16 cellular contexts compared by ENCODE assay signal in the genomic region with DNA sequence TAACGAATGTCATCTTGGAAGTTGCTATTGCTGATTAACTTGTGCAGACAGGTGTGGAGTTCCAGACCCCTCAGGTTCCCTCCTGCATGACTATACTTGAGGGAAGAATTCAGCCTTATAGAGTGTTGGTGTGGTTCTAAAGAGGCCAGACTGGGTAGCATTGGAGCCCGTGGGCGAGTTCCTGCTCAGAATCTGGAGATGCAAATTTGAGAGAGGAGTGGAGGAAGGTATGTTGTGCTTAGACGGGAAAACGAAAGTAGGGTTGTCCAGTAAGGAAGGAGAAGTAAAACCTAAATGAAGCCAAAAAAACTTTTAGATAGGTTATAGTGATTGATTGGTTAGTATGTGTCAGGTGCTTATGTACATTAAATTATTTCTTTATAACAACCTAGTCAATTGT.
DNase-seq lines count a peak whose midpoint lies in the region; ATAC-seq, FAIRE-seq and TF ChIP-seq lines count a peak whose summit lies in the region.
"Had no signal": no experiment of that assay in that cellular context is flagged by ENCODE, and none has a peak within 500 bp of the region (broad histone marks: within the 10 kb centered on the region; RNA-seq: fewer than 3 reads in every experiment).

No MANE protein-coding gene starts in this region.

- no peaks in the 10 kb centered on the region for H3F3A ChIP-seq in smooth muscle cell (ENCODE audit: low read depth)

- H3K79me2 ChIP-seq in smooth muscle cell (ENCODE audit: low read depth), result no peaks in the 10 kb centered on the region

- intact Hi-C loops in upper lobe of right lung (cut with DNase I) (no loop called here), kidney (cut with DNase I) (no loop called here)

- 68% methylated on average over 5 of the region's 5 CpGs for WGBS in smooth muscle cell (ENCODE audit: low lambda C conversion rate)

- FAIRE-seq in kidney (lab: Jason Lieb, UNC), result no peak

- ATAC-seq in HG02870 (IDR thresholded peaks at IDR 0.05; ENCODE audit: unreplicated experiment) (peak; percentile 76), upper lobe of right lung (peak; percentile 30)
- ATAC-seq: activated naive CD8-positive, alpha-beta T cell treated with anti-CD3 and anti-CD28 coated beads, Interleukin-2, amount 50 U/mL, for 24 hours had no signal

- H3K9me3 ChIP-seq in upper lobe of right lung (no peaks in the 10 kb centered on the region), smooth muscle cell (replicated peaks; ENCODE audit: low read depth) (no peaks in the 10 kb centered on the region), kidney (ENCODE audit: control insufficient read depth in 1 of 2, low read length in 2 of 2) (no peaks in the 10 kb centered on the region)
- H3K9me3 ChIP-seq: Peyer's patch, right atrium auricular region, upper lobe of left lung had no signal

- H2AFZ ChIP-seq in smooth muscle cell (ENCODE audit: low read depth), result no peak overlapping the region

- H3K4me3 ChIP-seq in upper lobe of right lung, result no peak overlapping the region
- H3K4me3 ChIP-seq in smooth muscle cell, result no peak overlapping the region
- H3K4me3 ChIP-seq in kidney (ENCODE audit: low read length in 2 of 2), result no peak overlapping the region
- H3K4me3 ChIP-seq: Peyer's patch, right atrium auricular region, upper lobe of left lung had no signal

- H3K27ac ChIP-seq in upper lobe of right lung (no peak overlapping the region), smooth muscle cell (ENCODE audit: low read depth) (no peak overlapping the region), kidney (ENCODE audit: low read depth in 2 of 2, low read length in 2 of 2) (no peak overlapping the region)
- H3K27ac ChIP-seq: 22Rv1, Peyer's patch, right atrium auricular region, upper lobe of left lung had no signal

- TF ChIP-seq CTCF in upper lobe of right lung (IDR thresholded peaks at IDR 0.05), result no peak
- TF ChIP-seq CTCF in smooth muscle cell (IDR thresholded peaks at IDR 0.05; ENCODE audit: borderline replicate concordance, insufficient read depth, poor library complexity, severe bottlenecking), result no peak
- TF ChIP-seq CTCF in kidney (IDR thresholded peaks at IDR 0.05; ENCODE audit: borderline replicate concordance, extremely low read depth, insufficient read depth), result no peak

- H3K4me1 ChIP-seq in upper lobe of right lung, result no peaks in the 10 kb centered on the region
- H3K4me1 ChIP-seq in smooth muscle cell (ENCODE audit: low read depth), result no peaks in the 10 kb centered on the region
- H3K4me1 ChIP-seq in kidney (ENCODE audit: control insufficient read depth in 1 of 2, insufficient read depth in 1 of 2, low read depth in 1 of 2, low read length in 2 of 2), result no peaks in the 10 kb centered on the region
- H3K4me1 ChIP-seq: Peyer's patch, right atrium auricular region, upper lobe of left lung had no signal

- H3K36me3 ChIP-seq in upper lobe of right lung (no peaks in the 10 kb centered on the region), smooth muscle cell (ENCODE audit: low read depth) (no peaks in the 10 kb centered on the region), kidney (ENCODE audit: control insufficient read depth in 1 of 2, insufficient read depth in 2 of 2, low read length in 2 of 2) (no peaks in the 10 kb centered on the region)
- H3K36me3 ChIP-seq: Peyer's patch, right atrium auricular region, upper lobe of left lung had no signal

- peak; percentile 5 for DNase-seq in SIG-M5 treated with dmso at 0.1 percent for 504 hours (lab: John Stamatoyannopoulos, UW; ENCODE audit: unreplicated experiment)
- DNase-seq in SIG-M5 (lab: John Stamatoyannopoulos, UW), result no peak
- DNase-seq in NAMALWA (ENCODE audit: low spot score), result peak; percentile 6
- DNase-seq in upper lobe of right lung, result no peak
- DNase-seq in smooth muscle cell (lab: John Stamatoyannopoulos, UW; ENCODE audit: unreplicated experiment), result no peak
- DNase-seq in DMS53 treated with DMSO at 0.1 percent for 48 hours (lab: John Stamatoyannopoulos, UW; ENCODE audit: unreplicated experiment), result no peak
- no peak for DNase-seq in kidney
- DNase-seq: activated naive CD8-positive, alpha-beta T cell treated with anti-CD3 and anti-CD28 coated beads, Interleukin-2, amount 50 U/mL, for 24 hours; Karpas-422; NCI-H524; Peyer's patch; stimulated activated CD4-positive, alpha-beta T cell treated with anti-CD3 and anti-CD28 coated beads, Interleukin-4, amount 100 ng/mL, for 1 hour; upper lobe of left lung had no signal

- H3K4me2 ChIP-seq in smooth muscle cell, result no peak overlapping the region

- no peaks in the 10 kb centered on the region for H4K20me1 ChIP-seq in smooth muscle cell (ENCODE audit: low read depth)

- H3K27me3 ChIP-seq in upper lobe of right lung (no peaks in the 10 kb centered on the region), smooth muscle cell (ENCODE audit: low read depth) (no peaks in the 10 kb centered on the region)
- H3K27me3 ChIP-seq: Peyer's patch, right atrium auricular region, upper lobe of left lung had no signal

- H3K9ac ChIP-seq in smooth muscle cell (ENCODE audit: low read depth) (no peak overlapping the region), kidney (ENCODE audit: low read length in 2 of 2) (no peak overlapping the region)

Comparison
In these comparisons a context has a peak if more than half of its experiments do, and no peak if none do; other contexts are left out.
1. DNase-seq: peak in SIG-M5 treated with dmso at 0.1 percent for 504 hours (single experiment) and NAMALWA (single experiment); none in SIG-M5 (single experiment), upper lobe of right lung (single experiment), smooth muscle cell (single experiment), DMS53 treated with DMSO at 0.1 percent for 48 hours (single experiment) and kidney (single experiment).